ENCODE assay signal across 30 cellular contexts in the genomic region with DNA sequence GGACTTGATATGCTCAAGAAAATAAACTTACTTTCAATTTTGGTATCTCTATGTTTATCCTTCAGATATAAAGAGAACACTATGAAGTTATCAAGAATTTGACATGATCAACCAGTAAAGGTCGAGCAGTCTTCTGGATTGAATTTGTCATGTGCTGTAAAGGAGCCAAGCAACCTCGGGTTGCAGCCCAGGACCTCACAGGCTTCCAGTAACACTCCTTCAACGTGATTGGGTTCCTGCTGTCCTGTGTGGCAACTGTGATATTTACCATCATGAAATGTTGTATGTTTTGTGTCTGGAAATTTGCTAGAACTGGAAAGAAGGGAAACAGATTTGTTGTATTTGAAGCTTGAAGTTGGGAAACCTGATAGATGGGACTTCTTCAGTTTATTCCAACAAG. TPM values are rescaled to one million over a fixed set of nuclear protein-coding genes. Genes with fewer than 3 reads are reported as not detected.
"Had no signal": no experiment of that assay in that cellular context is flagged by ENCODE, and none has a peak within 500 bp of the region (broad histone marks: within the 10 kb centered on the region; RNA-seq: fewer than 3 reads in every experiment).

No MANE protein-coding gene starts in this region.

- ATAC-seq: activated naive CD8-positive, alpha-beta T cell treated with anti-CD3 and anti-CD28 coated beads, Interleukin-2, amount 50 U/mL, for 24 hours; activated T-cell treated with anti-CD3 and anti-CD28 coated beads, Interleukin-2, amount 50 U/mL, for 72 hours; left ventricle myocardium superior; sciatic nerve; stimulated activated memory B cell treated with anti-CD40 and anti-IgM and Interleukin-4, amounts not matched to agents 10 μg/mL and 1 μg/mL and 100 μg/mL, for 72 hours had no signal

- H2AFZ ChIP-seq: parathyroid adenoma had no signal

- H3K36me3 Mint-ChIP-seq: stimulated activated memory B cell treated with anti-CD40 and anti-IgM and Interleukin-4, amounts not matched to agents 10 μg/mL and 1 μg/mL and 100 μg/mL, for 72 hours had no signal

- H3K27ac Mint-ChIP-seq: activated naive CD8-positive, alpha-beta T cell treated with anti-CD3 and anti-CD28 coated beads, Interleukin-2, amount 50 U/mL, for 24 hours; activated T-cell treated with anti-CD3 and anti-CD28 coated beads, Interleukin-2, amount 50 U/mL, for 72 hours; dendritic cell treated with granulocyte-macrophage colony-stimulating factor and Interleukin-4, amounts not matched to agents 40 ng/mL and 50 ng/mL, for 4 days; nephron progenitor cell; stimulated activated memory B cell treated with anti-CD40 and anti-IgM and Interleukin-4, amounts not matched to agents 10 μg/mL and 1 μg/mL and 100 μg/mL, for 72 hours; T-helper 1 cell treated with Interleukin-12 subunit alpha and Interleukin-12 subunit beta and Interleukin-4 antibody, amounts not matched to agents 30 μg/mL and 1 μg/mL, for 36 hours had no signal

- H3K79me2 ChIP-seq: parathyroid adenoma had no signal

- H3K4me2 ChIP-seq: smooth muscle cell had no signal

- H3K4me3 Mint-ChIP-seq: activated naive CD8-positive, alpha-beta T cell treated with anti-CD3 and anti-CD28 coated beads, Interleukin-2, amount 50 U/mL, for 24 hours; activated T-cell treated with anti-CD3 and anti-CD28 coated beads, Interleukin-2, amount 50 U/mL, for 72 hours; dendritic cell treated with granulocyte-macrophage colony-stimulating factor and Interleukin-4, amounts not matched to agents 40 ng/mL and 50 ng/mL, for 4 days; nephron progenitor cell; stimulated activated memory B cell treated with anti-CD40 and anti-IgM and Interleukin-4, amounts not matched to agents 10 μg/mL and 1 μg/mL and 100 μg/mL, for 72 hours; T-helper 1 cell treated with Interleukin-12 subunit alpha and Interleukin-12 subunit beta and Interleukin-4 antibody, amounts not matched to agents 30 μg/mL and 1 μg/mL, for 36 hours had no signal

- H3K4me3 ChIP-seq: cardiac muscle cell, smooth muscle cell, stomach, suprapubic skin, transverse colon, vagina had no signal

- H3K4me1 Mint-ChIP-seq: activated naive CD8-positive, alpha-beta T cell treated with anti-CD3 and anti-CD28 coated beads, Interleukin-2, amount 50 U/mL, for 24 hours; stimulated activated memory B cell treated with anti-CD40 and anti-IgM and Interleukin-4, amounts not matched to agents 10 μg/mL and 1 μg/mL and 100 μg/mL, for 72 hours had no signal

- H3K4me1 ChIP-seq: parathyroid adenoma, stomach, suprapubic skin, transverse colon, vagina had no signal

- H3K27me3 ChIP-seq: cardiac muscle cell, stomach, suprapubic skin, transverse colon, vagina had no signal

- DNase-seq: activated CD4-positive, alpha-beta T cell treated with anti-CD3 and anti-CD28 coated beads for 4 hours; activated CD4-positive, alpha-beta T cell treated with anti-CD3 and anti-CD28 coated beads, Interleukin-2, amount 50 U/mL, for 48 hours; activated CD4-positive, CD25-positive, alpha-beta regulatory T cell; activated effector memory CD4-positive, alpha-beta T cell treated with Interleukin-2 at 50 U/mL for 16 hours; activated naive CD4-positive, alpha-beta T cell treated with anti-CD3 and anti-CD28 coated beads, Interleukin-2, amount 50 U/mL, for 16 hours; activated naive CD8-positive, alpha-beta T cell treated with anti-CD3 and anti-CD28 coated beads, Interleukin-2, amount 50 U/mL, for 24 hours; activated T-cell treated with anti-CD3 and anti-CD28 coated beads, Interleukin-2, amount 50 U/mL, for 72 hours; effector CD4-positive, alpha-beta T cell; glutamatergic neuron; hippocampal formation; left ventricle myocardium superior; mesenchymal stem cell; nephron progenitor cell; stimulated activated CD4-positive, alpha-beta T cell treated with anti-CD3 and anti-CD28 coated beads, Interleukin-15, amount 100 ng/mL, for 24 hours; stomach; T1000; transverse colon had no signal

- H3K9ac ChIP-seq: parathyroid adenoma had no signal

- H3K27ac ChIP-seq: cardiac muscle cell, parathyroid adenoma, stomach, suprapubic skin, transverse colon, vagina had no signal

- H3K9me3 Mint-ChIP-seq: activated naive CD8-positive, alpha-beta T cell treated with anti-CD3 and anti-CD28 coated beads, Interleukin-2, amount 50 U/mL, for 24 hours; activated T-cell treated with anti-CD3 and anti-CD28 coated beads, Interleukin-2, amount 50 U/mL, for 72 hours; nephron progenitor cell; stimulated activated memory B cell treated with anti-CD40 and anti-IgM and Interleukin-4, amounts not matched to agents 10 μg/mL and 1 μg/mL and 100 μg/mL, for 72 hours; T-helper 1 cell treated with Interleukin-12 subunit alpha and Interleukin-12 subunit beta and Interleukin-4 antibody, amounts not matched to agents 30 μg/mL and 1 μg/mL, for 36 hours had no signal

- H3K9me3 ChIP-seq: stomach, suprapubic skin, transverse colon, vagina had no signal

- H3K27me3 Mint-ChIP-seq: activated naive CD8-positive, alpha-beta T cell treated with anti-CD3 and anti-CD28 coated beads, Interleukin-2, amount 50 U/mL, for 24 hours; dendritic cell treated with granulocyte-macrophage colony-stimulating factor and Interleukin-4, amounts not matched to agents 40 ng/mL and 50 ng/mL, for 4 days; stimulated activated memory B cell treated with anti-CD40 and anti-IgM and Interleukin-4, amounts not matched to agents 10 μg/mL and 1 μg/mL and 100 μg/mL, for 72 hours had no signal

RNA-seq across cellular contexts. Expression of a gene that starts 52.0 kb away (rescaled TPM):
- total RNA-seq: activated T-cell treated with anti-CD3 and anti-CD28 coated beads, Interleukin-2, amount 50 U/mL, for 72 hours; cardiac muscle cell; cerebellum; fibroblast of lung; frontal cortex; left ventricle myocardium superior; mononuclear cell; sciatic nerve; vagina had no signal
